ENCODE assay signal across 8 cellular contexts in genomic region chr16:14249291-14250032, GRCh38.
DNase-seq lines count a peak whose midpoint lies in the region; ATAC-seq and TF ChIP-seq lines count a peak whose summit lies in the region.

No MANE protein-coding gene starts in this region.

- H3K9me3 Mint-ChIP-seq in endodermal cell, result no peaks in the 10 kb centered on the region
- H3K9me3 Mint-ChIP-seq in naive B cell, result no peaks in the 10 kb centered on the region

- H3K27me3 ChIP-seq in endodermal cell (ENCODE audit: control insufficient read depth, insufficient read depth, low read length, poor library complexity, severe bottlenecking), result no peaks in the 10 kb centered on the region
- H3K27me3 ChIP-seq in thoracic aorta (replicated peaks; ENCODE audit: insufficient read depth), result no peaks in the 10 kb centered on the region

- no peaks in the 10 kb centered on the region for H3K27me3 Mint-ChIP-seq in endodermal cell (ENCODE audit: insufficient read depth)
- no peaks in the 10 kb centered on the region for H3K27me3 Mint-ChIP-seq in naive B cell

- 66 to 74% methylated on average over 3 to 7 of the region's 7 CpGs for WGBS in endodermal cell (ENCODE audit: insufficient coverage in 1 of 2, insufficient read length in 1 of 2), 2 experiments

- H3K36me3 Mint-ChIP-seq in endodermal cell (ENCODE audit: low read depth) (peaks cover 65% of the 10 kb centered on the region), naive B cell (peaks cover 7 to 24% of the 10 kb centered on the region in 2 donors)

- no peak for TF ChIP-seq POLR2A in GM18505 (IDR thresholded peaks at IDR 0.05; ENCODE audit: borderline replicate concordance, extremely low read depth, insufficient read depth, insufficient read length)

- H3K4me3 ChIP-seq in endodermal cell (ENCODE audit: low read length), result no peak overlapping the region
- no peak overlapping the region for H3K4me3 ChIP-seq in thoracic aorta

- peak; percentile 15 for DNase-seq in GM04504 (ENCODE audit: low read depth)
- DNase-seq in NCI-H2107 (lab: John Stamatoyannopoulos, UW), result peak; percentile 1
- DNase-seq in activated CD4-positive, alpha-beta T cell treated with anti-CD3 and anti-CD28 coated beads, Interleukin-2, amount 50 U/mL, for 4 hours, result peak; percentile 41 to 48
- DNase-seq in endodermal cell, result peak; percentile 79
- peak; percentile 37 for DNase-seq in naive B cell
- no peak for DNase-seq in thoracic aorta (ENCODE audit: low spot score)

- H3K9me3 ChIP-seq in endodermal cell (ENCODE audit: control insufficient read depth, low read length) (no peaks in the 10 kb centered on the region), thoracic aorta (no peaks in the 10 kb centered on the region)

- H3K27ac Mint-ChIP-seq in endodermal cell, result no peak overlapping the region
- H3K27ac Mint-ChIP-seq in naive B cell, result no peak overlapping the region

- TF ChIP-seq CTCF in 22Rv1 (IDR thresholded peaks at IDR 0.05) (peak; percentile 96), endodermal cell (conservative IDR thresholded peaks at IDR 0.05) (peak; percentile 93), thoracic aorta (IDR thresholded peaks at IDR 0.05) (peak; percentile 68)

- ATAC-seq in naive B cell (ENCODE audit: low read depth in 2 of 2), result no peak
- no peak for ATAC-seq in thoracic aorta (ENCODE audit: insufficient number of reproducible peaks, low FRiP score, low read depth)
- ATAC-seq in GM18505 (IDR thresholded peaks at IDR 0.05; ENCODE audit: unreplicated experiment), result no peak

- H3K4me1 ChIP-seq in endodermal cell (ENCODE audit: control insufficient read depth, insufficient read depth, low read length) (no peaks in the 10 kb centered on the region), thoracic aorta (ENCODE audit: control insufficient read depth in 1 of 2, low read depth in 2 of 2) (no peaks in the 10 kb centered on the region)

- peaks cover 90% of the 10 kb centered on the region for H3K36me3 ChIP-seq in endodermal cell (ENCODE audit: control insufficient read depth, insufficient read depth, low read length)
- peaks cover 56% of the 10 kb centered on the region for H3K36me3 ChIP-seq in thoracic aorta

- H3K9ac ChIP-seq in endodermal cell (ENCODE audit: extremely low read depth, low read length, poor library complexity, severe bottlenecking), result no peak overlapping the region

- H3K4me1 Mint-ChIP-seq in endodermal cell (no peaks in the 10 kb centered on the region), naive B cell (no peaks in the 10 kb centered on the region)

- no peak overlapping the region for H3K4me3 Mint-ChIP-seq in endodermal cell
- no peak overlapping the region for H3K4me3 Mint-ChIP-seq in naive B cell

- H3K27ac ChIP-seq in 22Rv1, result no peak overlapping the region
- no peak overlapping the region for H3K27ac ChIP-seq in endodermal cell (ENCODE audit: low read depth, low read length)
- no peak overlapping the region for H3K27ac ChIP-seq in thoracic aorta
